In genomic region chr3:119310052-119310451, GRCh38 we compare ENCODE assay signal across 11 cellular contexts. TPM values are rescaled to one million over a fixed set of nuclear protein-coding genes. Genes with fewer than 3 reads are reported as not detected.
DNase-seq lines count a peak whose midpoint lies in the region; ATAC-seq and TF ChIP-seq lines count a peak whose summit lies in the region.
"Had no signal": no experiment of that assay in that cellular context is flagged by ENCODE, and none has a peak within 500 bp of the region (broad histone marks: within the 10 kb centered on the region; RNA-seq: fewer than 3 reads in every experiment).

No MANE protein-coding gene starts in this region.

- peak overlapping the region; percentile 54 for H2BK120ac ChIP-seq in trophoblast cell (ENCODE audit: insufficient read depth, low read length, poor library complexity)

- TF ChIP-seq CTCF in fibroblast of pulmonary artery (IDR thresholded peaks at IDR 0.05; ENCODE audit: low read length, missing control alignments), result no peak
- no peak for TF ChIP-seq CTCF in vagina (IDR thresholded peaks at IDR 0.05)

- H3K36me3 Mint-ChIP-seq in T-helper 17 cell (ENCODE audit: low read depth), result peaks cover 12% of the 10 kb centered on the region

- peak overlapping the region; percentile 37 for H3K27ac Mint-ChIP-seq in T-helper 17 cell

- H3K4me3 ChIP-seq in fibroblast of pulmonary artery (replicated peaks; ENCODE audit: low read depth, low read length) (no peak overlapping the region), trophoblast cell (ENCODE audit: low read depth, low read length) (no peak overlapping the region), vagina (no peak overlapping the region)

- H2AFZ ChIP-seq in trophoblast cell (ENCODE audit: insufficient read depth, low read length, poor library complexity), result no peak overlapping the region

- no peak overlapping the region for H4K12ac ChIP-seq in trophoblast cell (ENCODE audit: low read depth, low read length)

- H3K27me3 Mint-ChIP-seq in T-helper 17 cell, result no peaks in the 10 kb centered on the region

- intact Hi-C loops in vagina (cut with DNase I), result no loop called here

- no peak overlapping the region for H3K9ac ChIP-seq in trophoblast cell (ENCODE audit: low read length)

- peak overlapping the region; percentile 91 for H3K27ac ChIP-seq in trophoblast cell (ENCODE audit: low read depth, low read length)
- H3K27ac ChIP-seq in vagina, result no peak overlapping the region

- H2BK5ac ChIP-seq in trophoblast cell (ENCODE audit: low read depth, low read length, poor library complexity), result peak overlapping the region; percentile 55

- WGBS in trophoblast cell (ENCODE audit: extremely low coverage, insufficient coverage, insufficient read length), result no CpG with 5 or more reads among the region's 3 CpGs

- peaks cover 6 to 14% of the 10 kb centered on the region in 2 experiments for H3K36me3 ChIP-seq in trophoblast cell (ENCODE audit: control insufficient read depth in 1 of 2, insufficient read depth in 2 of 2, low read length in 2 of 2)
- H3K36me3 ChIP-seq in vagina, result no peaks in the 10 kb centered on the region

- peaks cover 26% of the 10 kb centered on the region for H3K79me1 ChIP-seq in trophoblast cell (ENCODE audit: low read length)

- DNase-seq in GM04504 (ENCODE audit: low read depth) (peak; percentile 95), T-helper 17 cell (no peak), fibroblast of pulmonary artery (ENCODE audit: low read depth) (peak; percentile 97), trophoblast cell (peak; percentile 66), NCI-H1417 (lab: John Stamatoyannopoulos, UW) (no peak), vagina (ENCODE audit: extremely low spot score in 2 of 2) (no peak)
- DNase-seq: activated CD4-positive, CD25-positive, alpha-beta regulatory T cell treated with anti-CD3 and anti-CD28 coated beads, Interleukin-2, amount 50 U/mL, for 72 hours; DMS53; NK-92 treated with Interleukin-12 subunit alpha and Interleukin-12 subunit beta, amount 100 ng/mL, for 24 hours had no signal

- no peak overlapping the region for H4K8ac ChIP-seq in trophoblast cell (ENCODE audit: low read depth, low read length)

- H3K23ac ChIP-seq in trophoblast cell (ENCODE audit: low read length), result no peak overlapping the region

- peaks cover 22% of the 10 kb centered on the region for H3K4me1 Mint-ChIP-seq in T-helper 17 cell

- H2AK5ac ChIP-seq in trophoblast cell (ENCODE audit: low read length), result no peak overlapping the region

- H3K27me3 ChIP-seq in trophoblast cell (ENCODE audit: insufficient read depth, low read length) (no peaks in the 10 kb centered on the region), vagina (no peaks in the 10 kb centered on the region)

- no peak overlapping the region for H3K4me2 ChIP-seq in trophoblast cell (ENCODE audit: low read length)

- ATAC-seq in T-helper 17 cell (no peak), GM19035 (IDR thresholded peaks at IDR 0.05; ENCODE audit: unreplicated experiment) (no peak), GM21423 (IDR thresholded peaks at IDR 0.05; ENCODE audit: unreplicated experiment) (no peak)

- H4K91ac ChIP-seq in trophoblast cell (ENCODE audit: low read depth, low read length), result peak overlapping the region; percentile 93

- no peak overlapping the region for H2BK12ac ChIP-seq in trophoblast cell (ENCODE audit: low read length)

- H3K4me3 Mint-ChIP-seq in T-helper 17 cell, result no peak overlapping the region

- H3K4me1 ChIP-seq in trophoblast cell (ENCODE audit: control insufficient read depth in 1 of 2, insufficient read depth in 2 of 2, low read length in 2 of 2), result peaks cover 26 to 38% of the 10 kb centered on the region in 2 experiments
- H3K4me1 ChIP-seq in vagina, result no peaks in the 10 kb centered on the region

- H3K9me3 ChIP-seq in T-helper 17 cell (ENCODE audit: control insufficient read depth, low read length, poor library complexity, severe bottlenecking), result no peaks in the 10 kb centered on the region
- no peaks in the 10 kb centered on the region for H3K9me3 ChIP-seq in trophoblast cell (ENCODE audit: insufficient read depth, low read depth, low read length)
- no peaks in the 10 kb centered on the region for H3K9me3 ChIP-seq in vagina

- H3K14ac ChIP-seq in trophoblast cell (ENCODE audit: low read length), result peak overlapping the region; percentile 29

- TF ChIP-seq POLR2A in vagina (IDR thresholded peaks at IDR 0.05), result no peak

- no peak overlapping the region for H3K18ac ChIP-seq in trophoblast cell (ENCODE audit: low read length)

- peaks cover 2% of the 10 kb centered on the region for H3K79me2 ChIP-seq in trophoblast cell (ENCODE audit: control insufficient read depth, insufficient read depth, low read length, poor library complexity)

- no peak overlapping the region for H3K4ac ChIP-seq in trophoblast cell (ENCODE audit: low read depth, low read length)

RNA-seq across cellular contexts. Expression of gene ARHGAP31, which starts 15.9 kb away (rescaled TPM):
- 10 to 100 TPM; 11.4 to 11.8 TPM for total RNA-seq in T-helper 17 cell
- 13.1 and 13.8 TPM in 2 replicates for polyA plus RNA-seq in trophoblast cell (2013)
- total RNA-seq in vagina, result 13.0 TPM

Comparison
In these comparisons a context has a peak if more than half of its experiments do, and no peak if none do; other contexts are left out.
1. DNase-seq: peak in GM04504 (single experiment), fibroblast of pulmonary artery (single experiment) and trophoblast cell (2 of 2); none in T-helper 17 cell (0 of 3), NCI-H1417 (0 of 3) and vagina (0 of 2).